22 cellular contexts compared by ENCODE assay signal in genomic region chr3:70789878-70790277, GRCh38.
DNase-seq lines count a peak whose midpoint lies in the region; ATAC-seq, FAIRE-seq and TF ChIP-seq lines count a peak whose summit lies in the region.
"Had no signal": no experiment of that assay in that cellular context is flagged by ENCODE, and none has a peak within 500 bp of the region (broad histone marks: within the 10 kb centered on the region; RNA-seq: fewer than 3 reads in every experiment).

No MANE protein-coding gene starts in this region.

- no peaks in the 10 kb centered on the region for H3K4me1 ChIP-seq in HepG2 (ENCODE audit: insufficient read depth, low read length)
- H3K4me1 ChIP-seq in right lobe of liver: no peaks in the 10 kb centered on the region
- no peaks in the 10 kb centered on the region for H3K4me1 ChIP-seq in small intestine (ENCODE audit: control insufficient read depth in 2 of 2, insufficient read depth in 1 of 2, low read depth in 1 of 2, low read length in 1 of 2)
- H3K4me1 ChIP-seq: A549; BE2C; BLaER1 treated with 17β-estradiol and CSF1 and Interleukin-3, amounts not matched to agents 10 nM and 100 nM had no signal

- no peak overlapping the region for H3K9ac ChIP-seq in HepG2 (ENCODE audit: insufficient read depth, low read depth, low read length)
- H3K9ac ChIP-seq: BLaER1 treated with 17β-estradiol and CSF1 and Interleukin-3, amounts not matched to agents 10 nM and 100 nM had no signal

- H3K4me3 ChIP-seq in HepG2 (replicated peaks in 1 of 3; ENCODE audit: insufficient read depth in 1 of 3, low read depth in 2 of 3, low read length in 3 of 3) (no peak overlapping the region), right lobe of liver (no peak overlapping the region), small intestine (ENCODE audit: low read depth in 1 of 2, low read length in 2 of 2) (no peak overlapping the region)
- H3K4me3 ChIP-seq: A549; BLaER1 treated with 17β-estradiol and CSF1 and Interleukin-3, amounts not matched to agents 10 nM and 100 nM had no signal

- CTCF ChIA-PET in HepG2 (lab: Yijun Ruan, JAX; ENCODE audit: low intra/inter-chr PET ratio, low total read pairs): no interaction called here

- WGBS in HepG2 (ENCODE audit: low lambda C conversion rate): 11% methylated on average over 2 of the region's 2 CpGs
- WGBS in right lobe of liver (ENCODE audit: insufficient coverage, low coverage, low lambda C conversion rate, missing lambda C conversion rate): 55% methylated on average over 2 of the region's 2 CpGs
- 82 to 93% (median 82%) methylated on average over 2 of the region's 2 CpGs for WGBS in small intestine, 3 donors

- no peak overlapping the region for H3K27ac ChIP-seq in HepG2 (ENCODE audit: extremely low read length, insufficient read depth, low read length)
- H3K27ac ChIP-seq in right lobe of liver: no peak overlapping the region
- H3K27ac ChIP-seq in small intestine (ENCODE audit: low read depth in 1 of 2, low read length in 1 of 2): no peak overlapping the region
- H3K27ac ChIP-seq: 22Rv1; A549; BLaER1 treated with 17β-estradiol and CSF1 and Interleukin-3, amounts not matched to agents 10 nM and 100 nM had no signal

- POLR2A ChIA-PET in HepG2 (lab: Yijun Ruan, JAX): no interaction called here

- H3K79me2 ChIP-seq in HepG2 (ENCODE audit: insufficient read depth, low read length): no peaks in the 10 kb centered on the region

- TF ChIP-seq EP300 in HepG2 (IDR thresholded peaks at IDR 0.05; ENCODE audit: low read depth in 2 of 2, low read length in 2 of 2) (no peak), HepG2 (CRISPR knock-in tag; IDR thresholded peaks at IDR 0.05; ENCODE audit: borderline replicate concordance) (no peak)

- H4K20me1 ChIP-seq in HepG2 (ENCODE audit: insufficient read depth, low read length): no peaks in the 10 kb centered on the region
- H4K20me1 ChIP-seq: BLaER1 treated with 17β-estradiol and CSF1 and Interleukin-3, amounts not matched to agents 10 nM and 100 nM had no signal

- H3K9me3 ChIP-seq in HepG2 (ENCODE audit: low read length): no peaks in the 10 kb centered on the region
- no peaks in the 10 kb centered on the region for H3K9me3 ChIP-seq in right lobe of liver
- H3K9me3 ChIP-seq in small intestine (ENCODE audit: control insufficient read depth, low read depth): no peaks in the 10 kb centered on the region
- H3K9me3 ChIP-seq: BE2C; BLaER1 treated with 17β-estradiol and CSF1 and Interleukin-3, amounts not matched to agents 10 nM and 100 nM had no signal

- FAIRE-seq in HepG2 (lab: Jason Lieb, UNC) (no peak), colon (lab: Jason Lieb, UNC) (peak; percentile 73), islet of Langerhans (lab: Jason Lieb, UNC) (peak; percentile 5), small intestine (lab: Jason Lieb, UNC) (peak; percentile 47), D721Med (lab: Jason Lieb, UNC) (no peak)
- FAIRE-seq: A549, GM12892, H1 had no signal

- no peak overlapping the region for H3K4me2 ChIP-seq in HepG2 (ENCODE audit: low read depth, low read length)
- H3K4me2 ChIP-seq: A549; BLaER1 treated with 17β-estradiol and CSF1 and Interleukin-3, amounts not matched to agents 10 nM and 100 nM had no signal

- no peak for TF ChIP-seq RAD21 in HepG2 (CRISPR knock-in tag; IDR thresholded peaks at IDR 0.05)

- no peak overlapping the region for H2AFZ ChIP-seq in HepG2 (ENCODE audit: low read length)

- in situ Hi-C loops in HepG2 (cut with HindIII; ENCODE audit: extremely low pct_ligation_motif_present, low pct_unique_long_range_greater_than_20kb): no loop called here

- no peak for ATAC-seq in HepG2
- ATAC-seq in right lobe of liver: no peak
- no peak for ATAC-seq in sciatic nerve
- ATAC-seq: A549 had no signal

- intact Hi-C loops in HepG2 (cut with micrococcal nuclease; ENCODE audit: unreplicated experiment): no loop called here
- intact Hi-C loops in right lobe of liver (cut with DNase I): no loop called here
- intact Hi-C loops in sciatic nerve (cut with DNase I): loop anchor here (5.0 kb wide), 1 partner anchor 572 kb away; no protein-coding TSS in a partner anchor

- no peaks in the 10 kb centered on the region for H3K36me3 ChIP-seq in HepG2 (replicated peaks in 1 of 2; ENCODE audit: control insufficient read depth in 1 of 2, insufficient read depth in 2 of 2, low read length in 2 of 2)
- no peaks in the 10 kb centered on the region for H3K36me3 ChIP-seq in right lobe of liver
- H3K36me3 ChIP-seq in small intestine (ENCODE audit: control insufficient read depth in 2 of 2, insufficient read depth in 2 of 2, low read length in 2 of 2): no peaks in the 10 kb centered on the region
- H3K36me3 ChIP-seq: BE2C; BLaER1 treated with 17β-estradiol and CSF1 and Interleukin-3, amounts not matched to agents 10 nM and 100 nM had no signal

- no TSS peak for BruUV-seq in HepG2 (replicated peaks; lab: Mats Ljungman, UMichigan)

- TF ChIP-seq POLR2A in HepG2 (IDR thresholded peaks at IDR 0.05; ENCODE audit: insufficient read depth in 1 of 2, low read depth in 2 of 2, low read length in 2 of 2) (no peak), right lobe of liver (IDR thresholded peaks at IDR 0.05) (no peak)

- DNase-seq in HepG2 (ENCODE audit: low spot score) (no peak), right lobe of liver (no peak), small intestine (no peak), NCI-H82 (lab: John Stamatoyannopoulos, UW) (no peak), D721Med (ENCODE audit: insufficient read length, low spot score) (no peak), sciatic nerve (ENCODE audit: low spot score) (no peak)
- DNase-seq: ACHN; AML-193; BE2C; CD4-positive, alpha-beta T cell; CD8-positive, alpha-beta memory T cell; DMS53; DMS79 treated with DMSO at 0.1 percent for 48 hours; H7; HCEC 1CT had no signal

- H3K27me3 ChIP-seq in HepG2 (ENCODE audit: control insufficient read depth in 1 of 2, insufficient read depth in 2 of 2, low read length in 2 of 2): no peaks in the 10 kb centered on the region; a peak in 1 of 5 replicates
- H3K27me3 ChIP-seq in right lobe of liver: no peaks in the 10 kb centered on the region
- no peaks in the 10 kb centered on the region for H3K27me3 ChIP-seq in small intestine (ENCODE audit: control insufficient read depth in 2 of 2, insufficient read depth in 2 of 2, low read length in 2 of 2)
- H3K27me3 ChIP-seq: BE2C; BLaER1 treated with 17β-estradiol and CSF1 and Interleukin-3, amounts not matched to agents 10 nM and 100 nM had no signal

- no peak for TF ChIP-seq CTCF in HepG2 (CRISPR knock-in tag; IDR thresholded peaks at IDR 0.05)
- TF ChIP-seq CTCF in right lobe of liver (IDR thresholded peaks at IDR 0.05): no peak
- no peak for TF ChIP-seq CTCF in D721Med (IDR thresholded peaks at IDR 0.05; ENCODE audit: insufficient read depth, missing control alignments)

TF ChIP-seq in HepG2, 621 proteins besides CTCF, POLR2A, EP300 and RAD21:
- TF ChIP-seq ASH2L (IDR thresholded peaks at IDR 0.05; ENCODE audit: insufficient read length, low read depth, low read length) (no peak), ATF7 (IDR thresholded peaks at IDR 0.05) (peak; percentile 74), ATF7 (CRISPR knock-in tag; IDR thresholded peaks at IDR 0.05) (no peak)
